ENCODE assay signal across 12 cellular contexts in the genomic region with DNA sequence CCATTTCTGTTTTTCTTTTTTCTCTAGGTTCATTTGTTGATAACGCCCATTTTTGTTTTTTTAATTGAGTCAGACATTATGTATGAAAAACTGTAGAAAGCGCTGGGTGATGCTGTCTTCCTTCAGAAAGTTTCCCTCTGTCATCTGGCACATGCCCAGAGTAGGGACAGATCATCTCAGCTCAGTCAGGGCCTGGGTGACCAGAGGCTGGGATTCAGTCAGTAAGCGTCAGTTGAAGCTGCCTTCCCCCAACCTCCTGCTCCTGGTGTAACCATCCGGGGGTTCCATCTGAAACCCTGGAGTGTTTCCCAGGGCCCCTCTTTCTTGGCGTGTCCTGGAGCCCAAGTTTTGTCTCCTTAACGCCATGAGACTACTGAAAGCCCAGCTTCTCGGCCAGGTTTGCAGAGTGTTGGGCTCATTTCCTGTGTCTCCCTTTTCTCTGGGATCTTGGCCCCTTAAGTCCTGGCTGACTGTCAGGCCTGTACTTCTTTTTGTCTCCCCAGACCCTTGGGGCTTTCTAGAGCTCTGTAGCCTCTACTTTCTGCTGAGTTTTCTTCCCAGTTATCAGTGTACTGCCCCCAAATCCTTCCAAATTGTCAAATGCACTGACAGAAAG. TPM values are rescaled to one million over a fixed set of nuclear protein-coding genes. Genes with fewer than 3 reads are reported as not detected.
A peak's percentile ranks its signal among the peaks of the same experiment; 100 is the strongest.
DNase-seq lines count a peak whose midpoint lies in the region; ATAC-seq and TF ChIP-seq lines count a peak whose summit lies in the region.
"Had no signal": no experiment of that assay in that cellular context is flagged by ENCODE, and none has a peak within 500 bp of the region (broad histone marks: within the 10 kb centered on the region; RNA-seq: fewer than 3 reads in every experiment).

No MANE protein-coding gene starts in this region.

- no peaks in the 10 kb centered on the region for H3K27me3 ChIP-seq in ACC112 (ENCODE audit: insufficient read depth, low read length)

- H3K4me1 ChIP-seq in ACC112 (ENCODE audit: control insufficient read depth, insufficient read depth, low read length, unreplicated experiment) = peaks cover 16% of the 10 kb centered on the region

- peaks cover 47% of the 10 kb centered on the region for H3K79me2 ChIP-seq in ACC112 (ENCODE audit: control insufficient read depth, insufficient read depth, low read length, unreplicated experiment)

- H3K4me3 ChIP-seq in ACC112 (ENCODE audit: low read depth, low read length) (no peak overlapping the region), fibroblast of villous mesenchyme (ENCODE audit: low read depth, low read length) (no peak overlapping the region)

- H3K27ac Mint-ChIP-seq in nephron progenitor cell = peak overlapping the region; percentile 75
- H3K27ac Mint-ChIP-seq: activated CD8-positive, alpha-beta T cell treated with anti-CD3 and anti-CD28 coated beads for 36 hours; activated naive CD4-positive, alpha-beta T cell treated with anti-CD3 and anti-CD28 coated beads, Interleukin-2, amount 10 ng/mL, durations not matched to agents 7 days and 5 days had no signal

- no peak overlapping the region for H2AFZ ChIP-seq in ACC112 (ENCODE audit: low read length, unreplicated experiment)

- H3K27me3 Mint-ChIP-seq in nephron progenitor cell (ENCODE audit: low read depth, poor library complexity) = no peaks in the 10 kb centered on the region
- H3K27me3 Mint-ChIP-seq: activated CD8-positive, alpha-beta T cell treated with anti-CD3 and anti-CD28 coated beads for 36 hours; activated naive CD4-positive, alpha-beta T cell treated with anti-CD3 and anti-CD28 coated beads, Interleukin-2, amount 10 ng/mL, durations not matched to agents 7 days and 5 days had no signal

- no peaks in the 10 kb centered on the region for H3K9me3 Mint-ChIP-seq in nephron progenitor cell
- H3K9me3 Mint-ChIP-seq: activated CD8-positive, alpha-beta T cell treated with anti-CD3 and anti-CD28 coated beads for 36 hours; activated naive CD4-positive, alpha-beta T cell treated with anti-CD3 and anti-CD28 coated beads, Interleukin-2, amount 10 ng/mL, durations not matched to agents 7 days and 5 days had no signal

- H3K27ac ChIP-seq in ACC112 (ENCODE audit: low read depth, low read length) = peak overlapping the region; percentile 72

- TF ChIP-seq CTCF in fibroblast of villous mesenchyme (IDR thresholded peaks at IDR 0.05; ENCODE audit: insufficient read depth, low read depth, low read length) = no peak
- TF ChIP-seq CTCF in nephron progenitor cell (IDR thresholded peaks at IDR 0.05) = no peak

- DNase-seq in amniotic stem cell (lab: John Stamatoyannopoulos, UW) (peak; percentile 42), fibroblast of villous mesenchyme (ENCODE audit: low read depth) (peak; percentile 47), nephron progenitor cell (no peak), OCI-M2 (lab: John Stamatoyannopoulos, UW; ENCODE audit: unreplicated experiment) (no peak), SIG-M5 treated with dmso at 0.1 percent for 504 hours (lab: John Stamatoyannopoulos, UW; ENCODE audit: unreplicated experiment) (no peak), left lobe of liver (ENCODE audit: low spot score) (no peak)
- DNase-seq: activated CD8-positive, alpha-beta T cell treated with anti-CD3 and anti-CD28 coated beads for 36 hours; activated naive CD4-positive, alpha-beta T cell treated with anti-CD3 and anti-CD28 coated beads, Interleukin-2, amount 10 ng/mL, durations not matched to agents 7 days and 5 days; NCI-H2081 treated with DMSO at 0.1 percent for 48 hours; stimulated activated naive CD4-positive, alpha-beta T cell had no signal

- H3K4me3 Mint-ChIP-seq in nephron progenitor cell = no peak overlapping the region
- H3K4me3 Mint-ChIP-seq: activated CD8-positive, alpha-beta T cell treated with anti-CD3 and anti-CD28 coated beads for 36 hours; activated naive CD4-positive, alpha-beta T cell treated with anti-CD3 and anti-CD28 coated beads, Interleukin-2, amount 10 ng/mL, durations not matched to agents 7 days and 5 days had no signal

- H3K4me1 Mint-ChIP-seq in nephron progenitor cell = peaks cover 16% of the 10 kb centered on the region
- H3K4me1 Mint-ChIP-seq: activated naive CD4-positive, alpha-beta T cell treated with anti-CD3 and anti-CD28 coated beads, Interleukin-2, amount 10 ng/mL, durations not matched to agents 7 days and 5 days had no signal

- peaks cover 86% of the 10 kb centered on the region for H3K36me3 Mint-ChIP-seq in nephron progenitor cell (ENCODE audit: low read depth)

- peaks cover 13% of the 10 kb centered on the region for H3K36me3 ChIP-seq in ACC112 (ENCODE audit: insufficient read depth, low read length)

- ATAC-seq in HG03196 (IDR thresholded peaks at IDR 0.05; ENCODE audit: unreplicated experiment) (no peak), left lobe of liver (no peak)
- ATAC-seq: activated CD8-positive, alpha-beta T cell treated with anti-CD3 and anti-CD28 coated beads for 36 hours had no signal

RNA-seq across cellular contexts. Expression of gene PPFIA1, which starts 10.7 kb away (rescaled TPM):
- total RNA-seq in fibroblast of villous mesenchyme (60.9 and 69.5 TPM in 2 replicates), left lobe of liver (21.9 TPM)

Comparison
In these comparisons a context has a peak if more than half of its experiments do, and no peak if none do; other contexts are left out.
1. DNase-seq: peak in amniotic stem cell (single experiment) and fibroblast of villous mesenchyme (single experiment); none in nephron progenitor cell (single experiment), OCI-M2 (single experiment), SIG-M5 treated with dmso at 0.1 percent for 504 hours (single experiment) and left lobe of liver (single experiment).